1 cellular context compared by ENCODE assay signal in the genomic region with DNA sequence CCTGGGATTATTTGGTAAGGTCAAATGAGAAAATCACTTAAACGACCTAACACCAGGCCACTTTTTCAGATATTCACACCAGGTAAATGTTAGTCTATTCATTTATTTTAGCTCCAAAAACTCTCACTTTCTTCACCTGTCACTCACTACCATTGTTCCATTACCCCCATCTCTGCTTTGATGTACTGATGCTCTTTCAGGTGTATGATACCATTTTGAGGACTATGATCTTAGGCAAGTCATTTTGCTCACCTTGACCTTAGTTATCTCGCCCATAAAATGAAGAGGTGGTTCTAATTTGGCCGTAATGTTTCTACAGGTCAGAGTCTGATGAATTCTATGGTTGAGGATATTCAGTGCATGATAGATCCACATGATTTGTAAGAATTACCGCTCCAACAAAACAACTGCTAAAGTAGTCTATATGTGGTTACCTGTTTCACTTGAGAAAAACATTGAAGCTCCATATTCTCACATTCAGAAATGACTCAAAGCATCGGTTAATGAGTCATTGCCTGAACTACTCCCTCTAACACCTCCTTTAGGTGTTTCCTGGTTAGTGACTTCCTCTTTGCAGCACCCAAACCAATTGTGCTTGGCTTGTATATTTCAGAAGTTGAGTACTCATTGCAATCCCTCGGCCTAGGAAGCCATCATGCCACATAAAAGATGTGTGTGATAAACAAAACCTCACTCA.
TF ChIP-seq lines count a peak whose summit lies in the region.

No MANE protein-coding gene starts in this region.

TF ChIP-seq in GM12878, 131 proteins besides CTCF, POLR2A, EP300 and RAD21 (continued from another document and continues in another):
- TF ChIP-seq BCLAF1 (IDR thresholded peaks at IDR 0.05): no peak
- peak; percentile 64; the same call in 1 of the 2 replicates for TF ChIP-seq TCF12 (IDR thresholded peaks at IDR 0.05; ENCODE audit: low read depth, low read length)
- TF ChIP-seq SUZ12 (IDR thresholded peaks at IDR 0.05; ENCODE audit: unreplicated experiment): no peak
- TF ChIP-seq RFX5 (IDR thresholded peaks at IDR 0.05; ENCODE audit: low read depth, low read length): no peak
- TF ChIP-seq MYC (IDR thresholded peaks at IDR 0.05; ENCODE audit: insufficient read depth, insufficient read length, insufficient replicate concordance, low read length, severe bottlenecking): no peak
- TF ChIP-seq, protein P1, sequence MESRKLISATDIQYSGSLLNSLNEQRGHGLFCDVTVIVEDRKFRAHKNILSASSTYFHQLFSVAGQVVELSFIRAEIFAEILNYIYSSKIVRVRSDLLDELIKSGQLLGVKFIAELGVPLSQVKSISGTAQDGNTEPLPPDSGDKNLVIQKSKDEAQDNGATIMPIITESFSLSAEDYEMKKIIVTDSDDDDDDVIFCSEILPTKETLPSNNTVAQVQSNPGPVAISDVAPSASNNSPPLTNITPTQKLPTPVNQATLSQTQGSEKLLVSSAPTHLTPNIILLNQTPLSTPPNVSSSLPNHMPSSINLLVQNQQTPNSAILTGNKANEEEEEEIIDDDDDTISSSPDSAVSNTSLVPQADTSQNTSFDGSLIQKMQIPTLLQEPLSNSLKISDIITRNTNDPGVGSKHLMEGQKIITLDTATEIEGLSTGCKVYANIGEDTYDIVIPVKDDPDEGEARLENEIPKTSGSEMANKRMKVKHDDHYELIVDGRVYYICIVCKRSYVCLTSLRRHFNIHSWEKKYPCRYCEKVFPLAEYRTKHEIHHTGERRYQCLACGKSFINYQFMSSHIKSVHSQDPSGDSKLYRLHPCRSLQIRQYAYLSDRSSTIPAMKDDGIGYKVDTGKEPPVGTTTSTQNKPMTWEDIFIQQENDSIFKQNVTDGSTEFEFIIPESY (IDR thresholded peaks at IDR 0.05): no peak
- 0 out of 2 replicates have a peak, but pooled peaks have one; percentile 9 for TF ChIP-seq MXI1 (IDR thresholded peaks at IDR 0.05; ENCODE audit: low read depth, low read length)
- no peak for TF ChIP-seq STAT1 (conservative IDR thresholded peaks at IDR 0.05)
- TF ChIP-seq EZH2 (IDR thresholded peaks at IDR 0.05; ENCODE audit: borderline replicate concordance, control insufficient read depth, low read depth, low read length): no peak
- TF ChIP-seq, protein P2, sequence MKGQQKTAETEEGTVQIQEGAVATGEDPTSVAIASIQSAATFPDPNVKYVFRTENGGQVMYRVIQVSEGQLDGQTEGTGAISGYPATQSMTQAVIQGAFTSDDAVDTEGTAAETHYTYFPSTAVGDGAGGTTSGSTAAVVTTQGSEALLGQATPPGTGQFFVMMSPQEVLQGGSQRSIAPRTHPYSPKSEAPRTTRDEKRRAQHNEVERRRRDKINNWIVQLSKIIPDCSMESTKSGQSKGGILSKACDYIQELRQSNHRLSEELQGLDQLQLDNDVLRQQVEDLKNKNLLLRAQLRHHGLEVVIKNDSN (IDR thresholded peaks at IDR 0.05; ENCODE audit: borderline replicate concordance, extremely low read length, insufficient read depth, low read depth, low read length): no peak
- peak; percentile 73; the same call in 1 of the 2 replicates for TF ChIP-seq STAT3 (IDR thresholded peaks at IDR 0.05; ENCODE audit: low read depth, low read length)
- peak; percentile 97 for TF ChIP-seq BCL11A (IDR thresholded peaks at IDR 0.05; ENCODE audit: low read depth, low read length)
- no peak for TF ChIP-seq CUX1 (IDR thresholded peaks at IDR 0.05; ENCODE audit: insufficient replicate concordance, low read depth, low read length)
- peak; percentile 100 for TF ChIP-seq NFIC (IDR thresholded peaks at IDR 0.05; ENCODE audit: low read depth, low read length)
- TF ChIP-seq ATF2 (IDR thresholded peaks at IDR 0.05; ENCODE audit: low read length): peak; percentile 98
- peak; percentile 66 for TF ChIP-seq SMAD1 (IDR thresholded peaks at IDR 0.05; ENCODE audit: low read depth, partially characterized antibody)
- TF ChIP-seq ZNF622 (IDR thresholded peaks at IDR 0.05): no peak
- TF ChIP-seq RUNX3 (IDR thresholded peaks at IDR 0.05; ENCODE audit: low read length): peak; percentile 99
- no peak for TF ChIP-seq NRF1 (conservative IDR thresholded peaks at IDR 0.05; ENCODE audit: low read depth, low read length)
- no peak; the same call in 1 of the 2 replicates for TF ChIP-seq IRF5 (IDR thresholded peaks at IDR 0.05; ENCODE audit: borderline replicate concordance)
- peak; percentile 88 for TF ChIP-seq NR2F1 (conservative IDR thresholded peaks at IDR 0.05)
- TF ChIP-seq MTA3 (IDR thresholded peaks at IDR 0.05; ENCODE audit: borderline replicate concordance, low read length): peak; percentile 96; the same call in 1 of the 2 replicates
- TF ChIP-seq RELA (IDR thresholded peaks at IDR 0.05; ENCODE audit: borderline replicate concordance, partially characterized antibody): no peak
- TF ChIP-seq SIN3A (IDR thresholded peaks at IDR 0.05; ENCODE audit: low read depth, low read length): no peak
- no peak for TF ChIP-seq TCF3 (IDR thresholded peaks at IDR 0.05; ENCODE audit: borderline replicate concordance, insufficient read depth, low read depth, low read length)
- TF ChIP-seq FOS (IDR thresholded peaks at IDR 0.05; ENCODE audit: borderline replicate concordance, extremely low read depth, insufficient read length): no peak
- peak; percentile 85 for TF ChIP-seq SKIL (IDR thresholded peaks at IDR 0.05; ENCODE audit: low read depth, poor library complexity, severe bottlenecking)
- TF ChIP-seq ZNF24 (IDR thresholded peaks at IDR 0.05): peak; percentile 80
- no peak for TF ChIP-seq ZSCAN29 (IDR thresholded peaks at IDR 0.05)
- TF ChIP-seq BRCA1 (IDR thresholded peaks at IDR 0.05; ENCODE audit: low read depth, low read length): no peak
- no peak for TF ChIP-seq NR2C2 (IDR thresholded peaks at IDR 0.05; ENCODE audit: borderline replicate concordance, control insufficient read depth, insufficient read length, low read depth)
- TF ChIP-seq, protein P3, sequence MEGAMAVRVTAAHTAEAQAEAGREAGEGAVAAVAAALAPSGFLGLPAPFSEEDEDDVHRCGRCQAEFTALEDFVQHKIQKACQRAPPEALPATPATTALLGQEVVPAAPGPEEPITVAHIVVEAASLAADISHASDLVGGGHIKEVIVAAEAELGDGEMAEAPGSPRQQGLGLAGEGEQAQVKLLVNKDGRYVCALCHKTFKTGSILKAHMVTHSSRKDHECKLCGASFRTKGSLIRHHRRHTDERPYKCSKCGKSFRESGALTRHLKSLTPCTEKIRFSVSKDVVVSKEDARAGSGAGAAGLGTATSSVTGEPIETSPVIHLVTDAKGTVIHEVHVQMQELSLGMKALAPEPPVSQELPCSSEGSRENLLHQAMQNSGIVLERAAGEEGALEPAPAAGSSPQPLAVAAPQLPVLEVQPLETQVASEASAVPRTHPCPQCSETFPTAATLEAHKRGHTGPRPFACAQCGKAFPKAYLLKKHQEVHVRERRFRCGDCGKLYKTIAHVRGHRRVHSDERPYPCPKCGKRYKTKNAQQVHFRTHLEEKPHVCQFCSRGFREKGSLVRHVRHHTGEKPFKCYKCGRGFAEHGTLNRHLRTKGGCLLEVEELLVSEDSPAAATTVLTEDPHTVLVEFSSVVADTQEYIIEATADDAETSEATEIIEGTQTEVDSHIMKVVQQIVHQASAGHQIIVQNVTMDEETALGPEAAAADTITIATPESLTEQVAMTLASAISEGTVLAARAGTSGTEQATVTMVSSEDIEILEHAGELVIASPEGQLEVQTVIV (IDR thresholded peaks at IDR 0.05; ENCODE audit: borderline replicate concordance, partially characterized antibody): no peak
- TF ChIP-seq CHD2 (IDR thresholded peaks at IDR 0.05; ENCODE audit: borderline replicate concordance, low read depth, low read length): peak; percentile 38; the same call in 1 of the 2 replicates
